8 cellular contexts compared by ENCODE assay signal in the genomic region with DNA sequence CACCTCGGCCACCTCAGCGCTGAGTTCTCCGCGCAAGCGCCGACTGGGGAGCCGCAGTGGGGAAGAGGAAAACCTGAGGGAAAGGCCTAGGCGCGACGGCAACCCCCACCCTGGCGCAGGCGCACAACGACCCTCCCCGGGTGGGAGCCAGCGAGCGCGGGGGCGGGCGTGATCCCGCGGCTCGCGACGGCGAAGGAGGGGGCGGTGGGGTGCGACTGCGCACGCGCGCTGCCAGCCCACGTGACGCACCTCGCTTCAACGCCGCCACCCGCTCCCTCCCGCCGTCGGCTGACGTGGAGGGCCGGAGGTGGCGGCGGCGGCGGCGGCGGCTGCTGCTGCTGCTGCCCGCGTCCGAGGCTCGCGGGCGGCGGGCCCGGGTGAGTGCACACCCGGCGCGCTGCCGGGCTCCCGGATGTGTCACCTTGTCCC. TPM values are rescaled to one million over a fixed set of nuclear protein-coding genes. Genes with fewer than 3 reads are reported as not detected.
DNase-seq lines count a peak whose midpoint lies in the region; ATAC-seq and TF ChIP-seq lines count a peak whose summit lies in the region.

A gene (minus strand): TSS at position 84 of the 429 bp plus-strand sequence. CDS start 556 bp downstream, outside the sequence.
A gene with protein sequence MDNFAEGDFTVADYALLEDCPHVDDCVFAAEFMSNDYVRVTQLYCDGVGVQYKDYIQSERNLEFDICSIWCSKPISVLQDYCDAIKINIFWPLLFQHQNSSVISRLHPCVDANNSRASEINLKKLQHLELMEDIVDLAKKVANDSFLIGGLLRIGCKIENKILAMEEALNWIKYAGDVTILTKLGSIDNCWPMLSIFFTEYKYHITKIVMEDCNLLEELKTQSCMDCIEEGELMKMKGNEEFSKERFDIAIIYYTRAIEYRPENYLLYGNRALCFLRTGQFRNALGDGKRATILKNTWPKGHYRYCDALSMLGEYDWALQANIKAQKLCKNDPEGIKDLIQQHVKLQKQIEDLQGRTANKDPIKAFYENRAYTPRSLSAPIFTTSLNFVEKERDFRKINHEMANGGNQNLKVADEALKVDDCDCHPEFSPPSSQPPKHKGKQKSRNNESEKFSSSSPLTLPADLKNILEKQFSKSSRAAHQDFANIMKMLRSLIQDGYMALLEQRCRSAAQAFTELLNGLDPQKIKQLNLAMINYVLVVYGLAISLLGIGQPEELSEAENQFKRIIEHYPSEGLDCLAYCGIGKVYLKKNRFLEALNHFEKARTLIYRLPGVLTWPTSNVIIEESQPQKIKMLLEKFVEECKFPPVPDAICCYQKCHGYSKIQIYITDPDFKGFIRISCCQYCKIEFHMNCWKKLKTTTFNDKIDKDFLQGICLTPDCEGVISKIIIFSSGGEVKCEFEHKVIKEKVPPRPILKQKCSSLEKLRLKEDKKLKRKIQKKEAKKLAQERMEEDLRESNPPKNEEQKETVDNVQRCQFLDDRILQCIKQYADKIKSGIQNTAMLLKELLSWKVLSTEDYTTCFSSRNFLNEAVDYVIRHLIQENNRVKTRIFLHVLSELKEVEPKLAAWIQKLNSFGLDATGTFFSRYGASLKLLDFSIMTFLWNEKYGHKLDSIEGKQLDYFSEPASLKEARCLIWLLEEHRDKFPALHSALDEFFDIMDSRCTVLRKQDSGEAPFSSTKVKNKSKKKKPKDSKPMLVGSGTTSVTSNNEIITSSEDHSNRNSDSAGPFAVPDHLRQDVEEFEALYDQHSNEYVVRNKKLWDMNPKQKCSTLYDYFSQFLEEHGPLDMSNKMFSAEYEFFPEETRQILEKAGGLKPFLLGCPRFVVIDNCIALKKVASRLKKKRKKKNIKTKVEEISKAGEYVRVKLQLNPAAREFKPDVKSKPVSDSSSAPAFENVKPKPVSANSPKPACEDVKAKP (N-terminal part only) (plus strand): TSS at position 267 of the 429 bp plus-strand sequence. CDS start 14,004 bp downstream, outside the sequence.

- dilution Hi-C loops in mammary epithelial cell (cut with HindIII; ENCODE audit: low sequenced_read_pairs): no loop called here

- H3K27ac ChIP-seq in ACC112 (ENCODE audit: low read depth, low read length) (peak within 1 kb of the TSS; percentile 92), mammary epithelial cell (ENCODE audit: insufficient read depth, low read depth, low read length) (peak within 1 kb of the TSS; percentile 77), spleen (peak within 1 kb of the TSS; percentile 94 to 98 (median 98))

- H3K79me2 ChIP-seq in ACC112 (ENCODE audit: control insufficient read depth, insufficient read depth, low read length, unreplicated experiment) (peaks cover 53% of the 10 kb centered on the region), mammary epithelial cell (ENCODE audit: insufficient read depth, low read length) (peaks cover 71% of the 10 kb centered on the region)

- peak within 1 kb of the TSS; percentile 94 for H3K9ac ChIP-seq in mammary epithelial cell (ENCODE audit: insufficient read depth, low read length)

- H3K9me3 Mint-ChIP-seq in immature natural killer cell: no peaks in the 10 kb centered on the region

- ATAC-seq in GM18909 (IDR thresholded peaks at IDR 0.05; ENCODE audit: poor library complexity, unreplicated experiment): peak; percentile 70
- ATAC-seq in HG03159 (IDR thresholded peaks at IDR 0.05; ENCODE audit: unreplicated experiment): peak; percentile 68

- peak within 1 kb of the TSS; percentile 95 to 100 (median 98) for H3K4me3 Mint-ChIP-seq in immature natural killer cell

- WGBS in mammary epithelial cell (ENCODE audit: low coverage, missing lambda C conversion rate): 0% methylated on average over 4 of the region's 61 CpGs
- 0 to 2% (median 0%) methylated on average over 1 to 61 of the region's 61 CpGs for WGBS in spleen, 5 donors

- peaks cover 30 to 49% of the 10 kb centered on the region in 2 donors for H3K4me1 Mint-ChIP-seq in immature natural killer cell

- peaks cover 8% of the 10 kb centered on the region; the same call in 1 of the 2 replicates for H3K36me3 ChIP-seq in ACC112 (ENCODE audit: insufficient read depth, low read length)
- H3K36me3 ChIP-seq in mammary epithelial cell (ENCODE audit: insufficient read depth, low read length): no peaks in the 10 kb centered on the region
- peaks cover 0 to 19% (median 2%) of the 10 kb centered on the region in 6 donors for H3K36me3 ChIP-seq in spleen

- H2AFZ ChIP-seq in ACC112 (ENCODE audit: low read length, unreplicated experiment) (peak within 1 kb of the TSS; percentile 68), mammary epithelial cell (ENCODE audit: low read depth, low read length) (peak within 1 kb of the TSS; percentile 83)

- peaks cover 11 to 21% (median 12%) of the 10 kb centered on the region in 3 donors for H3K27me3 Mint-ChIP-seq in immature natural killer cell (ENCODE audit: low read depth in 3 of 3)

- no peaks in the 10 kb centered on the region for H3K9me3 ChIP-seq in mammary epithelial cell (replicated peaks; ENCODE audit: insufficient read depth, low read length)
- no peaks in the 10 kb centered on the region for H3K9me3 ChIP-seq in spleen

- TF ChIP-seq CTCF in WI38 (IDR thresholded peaks at IDR 0.05; ENCODE audit: low read depth, low read length) (no peak), mammary epithelial cell (conservative IDR thresholded peaks at IDR 0.05 in 1 of 2, IDR thresholded peaks at IDR 0.05 in 1 of 2; ENCODE audit: extremely low read depth in 1 of 2, insufficient read depth in 1 of 2, low read depth in 1 of 2, low read length in 2 of 2) (no peak), spleen (IDR thresholded peaks at IDR 0.05 in 8 of 11, conservative IDR thresholded peaks at IDR 0.05 in 3 of 11) (no peak)

- peaks cover 4 to 10% (median 4%) of the 10 kb centered on the region in 3 donors for H3K36me3 Mint-ChIP-seq in immature natural killer cell

- H3K27me3 ChIP-seq in ACC112 (ENCODE audit: insufficient read depth, low read length) (no peaks in the 10 kb centered on the region), mammary epithelial cell (ENCODE audit: insufficient read depth, low read length) (no peaks in the 10 kb centered on the region), spleen (replicated peaks in 1 of 7) (no peaks in the 10 kb centered on the region)

- H4K20me1 ChIP-seq in mammary epithelial cell (ENCODE audit: insufficient read depth, low read length): no peaks in the 10 kb centered on the region

- peak within 1 kb of the TSS; percentile 96 to 100 (median 99) for H3K27ac Mint-ChIP-seq in immature natural killer cell

- BruUV-seq in mammary epithelial cell (replicated peaks; lab: Mats Ljungman, UMichigan): no TSS peak

- intact Hi-C loops in mammary epithelial cell (cut with micrococcal nuclease): loop anchor here (5.0 kb wide), 1 partner anchor 81 kb away; no protein-coding TSS in a partner anchor
- intact Hi-C loops in spleen (cut with DNase I; ENCODE audit: low total_unique reads): no loop called here

- H3K4me2 ChIP-seq in mammary epithelial cell (ENCODE audit: insufficient read depth, low read depth, low read length): peak within 1 kb of the TSS; percentile 89

- CTCF ChIA-PET in mammary epithelial cell (lab: Charles Lee; ENCODE audit: low non-redundant PET): no interaction called here

- DNase-seq in NCI-H2227 treated with DMSO at 0.1 percent for 48 hours (lab: John Stamatoyannopoulos, UW): peak; percentile 97
- peak; percentile 94 for DNase-seq in mammary epithelial cell
- DNase-seq in immature natural killer cell: peak; percentile 97 to 98 (median 97)
- peak; percentile 97 for DNase-seq in spleen

- TF ChIP-seq POLR2A in spleen (IDR thresholded peaks at IDR 0.05): peak in 2 of 3 donors; percentile 46 to 80

- peak within 1 kb of the TSS; percentile 99 for H3K4me3 ChIP-seq in ACC112 (ENCODE audit: low read depth, low read length)
- peak within 1 kb of the TSS; percentile 91 for H3K4me3 ChIP-seq in WI38 (ENCODE audit: low read depth, low read length)
- H3K4me3 ChIP-seq in mammary epithelial cell (replicated peaks in 1 of 3; ENCODE audit: insufficient read depth in 1 of 3, low read depth in 2 of 3, low read length in 3 of 3): peak within 1 kb of the TSS; percentile 54 to 97 (median 96)
- H3K4me3 ChIP-seq in spleen: peak within 1 kb of the TSS; percentile 79 to 96 (median 94)

- H3K4me1 ChIP-seq in ACC112 (ENCODE audit: control insufficient read depth, insufficient read depth, low read length, unreplicated experiment) (peaks cover 14% of the 10 kb centered on the region), mammary epithelial cell (ENCODE audit: insufficient read depth, low read length) (peaks cover 14% of the 10 kb centered on the region), spleen (peaks cover 11 to 67% (median 31%) of the 10 kb centered on the region in 6 donors)

- in situ Hi-C loops in mammary epithelial cell (cut with MboI; ENCODE audit: low sequenced_read_pairs in 2 of 2): no loop called here

RNA-seq across cellular contexts. Expression of the first gene that starts in this region (rescaled TPM):
- total RNA-seq in mammary epithelial cell: 10 to 100 TPM in 1 of 2 donors, 1 to 10 TPM in 1; 5.7 to 19.1 TPM
- 20.4 TPM for polyA plus RNA-seq in mammary epithelial cell
- polyA minus RNA-seq in mammary epithelial cell: not detected
- 10 to 100 TPM; 15.4 to 31.7 (median 26.6) TPM for polyA plus RNA-seq in immature natural killer cell
- total RNA-seq in spleen: 10 to 100 TPM in 6 of 7 donors, 1 to 10 TPM in 1; 9.2 to 23.1 (median 12.8) TPM
- polyA plus RNA-seq in spleen: 10 to 100 TPM; 17.2 to 26.0 (median 19.9) TPM

RNA-seq across cellular contexts. Expression of the second gene that starts in this region (rescaled TPM):
- total RNA-seq in mammary epithelial cell (100 to 1,000 TPM in 1 of 2 donors, 10 to 100 TPM in 1; 86.7 to 161 TPM), spleen (100 to 1,000 TPM in 3 of 7 donors, 10 to 100 TPM in 4; 72.5 to 143 (median 93.7) TPM)
- polyA plus RNA-seq in mammary epithelial cell (47.6 TPM), immature natural killer cell (10 to 100 TPM; 26.9 to 67.8 (median 31.2) TPM), spleen (10 to 100 TPM; 16.0 to 21.6 (median 21.0) TPM)
- 74.4 TPM for polyA minus RNA-seq in mammary epithelial cell

Comparison
In these comparisons a context has a peak if more than half of its experiments do, and no peak if none do; other contexts are left out.
1. Peak in every context shown above with its lines: DNase-seq, ATAC-seq, H3K4me3 ChIP-seq and H3K27ac ChIP-seq.